In the genomic region with DNA sequence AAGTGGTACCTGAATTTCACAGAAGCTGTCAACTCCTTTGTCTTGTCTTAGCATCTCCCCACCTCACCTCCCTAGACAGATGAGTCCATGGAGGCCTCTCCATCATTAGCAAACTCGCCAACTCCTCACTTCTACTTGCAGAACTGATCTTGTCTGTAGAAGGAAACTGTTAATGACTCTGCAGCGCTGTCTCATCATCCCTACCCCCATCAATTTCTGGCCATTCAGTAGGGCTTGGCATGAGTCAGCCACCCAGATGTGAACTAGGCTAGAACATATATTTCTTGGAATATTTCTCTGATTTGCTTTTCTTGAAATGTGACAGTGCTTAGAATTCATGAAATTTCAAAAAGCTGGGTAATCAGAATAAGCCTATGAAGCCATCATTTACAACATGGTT, we compare ENCODE assay signal across 12 cellular contexts.
"Had no signal": no experiment of that assay in that cellular context is flagged by ENCODE, and none has a peak within 500 bp of the region (broad histone marks: within the 10 kb centered on the region; RNA-seq: fewer than 3 reads in every experiment).

No MANE protein-coding gene starts in this region.

- DNase-seq: activated CD4-positive, alpha-beta T cell treated with anti-CD3 and anti-CD28 coated beads, Interleukin-2, amount 50 U/mL, for 4 hours; activated gamma-delta T cell; effector CD8-positive, alpha-beta T cell; glutamatergic neuron; kidney; left ventricle myocardium inferior; occipital lobe; posterior cingulate gyrus; sigmoid colon; stimulated activated naive B cell treated with anti-CD40 and anti-IgM and Interleukin-4, amounts not matched to agents 10 μg/mL and 1 μg/mL and 100 μg/mL, for 72 hours had no signal

- H3K9me3 ChIP-seq: esophagus muscularis mucosa, left ventricle myocardium inferior, sigmoid colon had no signal

- H3K36me3 ChIP-seq: cardiac muscle cell, esophagus muscularis mucosa, left ventricle myocardium inferior, sigmoid colon had no signal

- H3K27me3 ChIP-seq: cardiac muscle cell, esophagus muscularis mucosa, sigmoid colon had no signal

- ATAC-seq: stimulated activated naive B cell treated with anti-CD40 and anti-IgM and Interleukin-4, amounts not matched to agents 10 μg/mL and 1 μg/mL and 100 μg/mL, for 72 hours had no signal

- H3K4me3 ChIP-seq: cardiac muscle cell, esophagus muscularis mucosa, left ventricle myocardium inferior, sigmoid colon had no signal

- H3K27ac ChIP-seq: cardiac muscle cell, esophagus muscularis mucosa, left ventricle myocardium inferior, sigmoid colon had no signal

- H3K4me1 ChIP-seq: esophagus muscularis mucosa, left ventricle myocardium inferior, sigmoid colon had no signal
